In genomic region chr6:102677225-102677624, GRCh38 we compare ENCODE assay signal across 28 cellular contexts.
"Had no signal": no experiment of that assay in that cellular context is flagged by ENCODE, and none has a peak within 500 bp of the region (broad histone marks: within the 10 kb centered on the region; RNA-seq: fewer than 3 reads in every experiment).

No MANE protein-coding gene starts in this region.

- DNase-seq: stimulated activated CD4-positive, alpha-beta T cell treated with anti-CD3 and anti-CD28 coated beads, Interleukin-2, amount 100 ng/mL, for 48 hours; stimulated activated CD4-positive, alpha-beta T cell treated with anti-CD3 and anti-CD28 coated beads, Interleukin-4, amount 100 ng/mL, for 1 hour; stimulated activated CD4-positive, alpha-beta T cell treated with anti-CD3 and anti-CD28 coated beads, Interleukin-4, amount 100 ng/mL, for 24 hours; stimulated activated CD4-positive, alpha-beta T cell treated with anti-CD3 and anti-CD28 coated beads, Interleukin-4, amount 100 ng/mL, for 4 hours; stimulated activated CD8-positive, alpha-beta memory T cell treated with anti-CD3 and anti-CD28 coated beads, Interleukin-4, amount 100 ng/mL, for 48 hours; stimulated activated naive B cell treated with anti-CD40 and anti-IgM and Interleukin-4, amounts not matched to agents 10 μg/mL and 1 μg/mL and 100 μg/mL, for 72 hours; stimulated activated naive CD4-positive, alpha-beta T cell; stimulated activated naive CD4-positive, alpha-beta T cell treated with Interleukin-2 at 50 U/mL for 16 hours; stimulated activated naive CD8-positive, alpha-beta T cell treated with anti-CD3 and anti-CD28 coated beads, Interleukin-15, amount 100 ng/mL, for 72 hours; stimulated activated naive CD8-positive, alpha-beta T cell treated with anti-CD3 and anti-CD28 coated beads, Interleukin-15, Interleukin-2, amounts not matched to agents 100 U/mL and 50 U/mL, for 24 hours; stomach; substantia nigra; testis; thyroid gland; tibial artery; transverse colon; trophoblast cell; upper lobe of left lung; upper lobe of right lung; uterus had no signal

- H3K4me1 Mint-ChIP-seq: stimulated activated effector memory CD8-positive, alpha-beta T cell treated with anti-CD3 and anti-CD28 coated beads, Interleukin-12 subunit alpha, Interleukin-12 subunit beta, amount 100 ng/mL, for 72 hours; stimulated activated memory B cell treated with anti-CD40 and anti-IgM and Interleukin-4, amounts not matched to agents 10 μg/mL and 1 μg/mL and 100 μg/mL, for 72 hours; stimulated activated naive B cell treated with anti-CD40 and anti-IgM and Interleukin-4, amounts not matched to agents 10 μg/mL and 1 μg/mL and 100 μg/mL, for 72 hours; stimulated activated naive CD8-positive, alpha-beta T cell treated with anti-CD3 and anti-CD28 coated beads, Interleukin-15, amount 100 ng/mL, for 72 hours had no signal

- H3K27ac ChIP-seq: stomach, suprapubic skin, testis, thoracic aorta, thyroid gland, tibial artery, tibial nerve, transverse colon, upper lobe of left lung, upper lobe of right lung, uterus, vagina had no signal

- H3K9me3 Mint-ChIP-seq: stimulated activated naive B cell treated with anti-CD40 and anti-IgM and Interleukin-4, amounts not matched to agents 10 μg/mL and 1 μg/mL and 100 μg/mL, for 72 hours; stimulated activated naive CD8-positive, alpha-beta T cell treated with anti-CD3 and anti-CD28 coated beads, Interleukin-15, amount 100 ng/mL, for 72 hours; stimulated activated naive CD8-positive, alpha-beta T cell treated with anti-CD3 and anti-CD28 coated beads, Interleukin-15, Interleukin-2, amounts not matched to agents 100 ng/mL and 50 ng/mL, for 24 hours; type B pancreatic cell had no signal

- H3K4me3 ChIP-seq: stomach, suprapubic skin, testis, thoracic aorta, thyroid gland, tibial artery, tibial nerve, transverse colon, upper lobe of left lung, upper lobe of right lung, uterus, vagina had no signal

- H3K36me3 ChIP-seq: stomach, suprapubic skin, thoracic aorta, thyroid gland, tibial artery, tibial nerve, transverse colon, upper lobe of left lung, upper lobe of right lung, uterus, vagina had no signal

- H3K27me3 ChIP-seq: stomach, suprapubic skin, testis, thyroid gland, tibial artery, tibial nerve, transverse colon, upper lobe of left lung, upper lobe of right lung, uterus, vagina had no signal

- H3K4me3 Mint-ChIP-seq: stimulated activated effector memory CD8-positive, alpha-beta T cell treated with anti-CD3 and anti-CD28 coated beads, Interleukin-12 subunit alpha, Interleukin-12 subunit beta, amount 100 ng/mL, for 72 hours; stimulated activated memory B cell treated with anti-CD40 and anti-IgM and Interleukin-4, amounts not matched to agents 10 μg/mL and 1 μg/mL and 100 μg/mL, for 72 hours; stimulated activated naive B cell treated with anti-CD40 and anti-IgM and Interleukin-4, amounts not matched to agents 10 μg/mL and 1 μg/mL and 100 μg/mL, for 72 hours; stimulated activated naive CD8-positive, alpha-beta T cell treated with anti-CD3 and anti-CD28 coated beads, Interleukin-15, amount 100 ng/mL, for 72 hours; stimulated activated naive CD8-positive, alpha-beta T cell treated with anti-CD3 and anti-CD28 coated beads, Interleukin-15, Interleukin-2, amounts not matched to agents 100 ng/mL and 50 ng/mL, for 24 hours; type B pancreatic cell had no signal

- H3K36me3 Mint-ChIP-seq: stimulated activated effector memory CD8-positive, alpha-beta T cell treated with anti-CD3 and anti-CD28 coated beads, Interleukin-12 subunit alpha, Interleukin-12 subunit beta, amount 100 ng/mL, for 72 hours; stimulated activated memory B cell treated with anti-CD40 and anti-IgM and Interleukin-4, amounts not matched to agents 10 μg/mL and 1 μg/mL and 100 μg/mL, for 72 hours; stimulated activated naive B cell treated with anti-CD40 and anti-IgM and Interleukin-4, amounts not matched to agents 10 μg/mL and 1 μg/mL and 100 μg/mL, for 72 hours; type B pancreatic cell had no signal

- H3K9me3 ChIP-seq: stomach, suprapubic skin, testis, thoracic aorta, thyroid gland, tibial artery, tibial nerve, transverse colon, upper lobe of left lung, upper lobe of right lung, uterus, vagina had no signal

- ATAC-seq: stimulated activated effector memory CD8-positive, alpha-beta T cell treated with anti-CD3 and anti-CD28 coated beads, Interleukin-12 subunit alpha, Interleukin-12 subunit beta, amount 100 ng/mL, for 72 hours; stimulated activated memory B cell treated with anti-CD40 and anti-IgM and Interleukin-4, amounts not matched to agents 10 μg/mL and 1 μg/mL and 100 μg/mL, for 72 hours; stimulated activated naive B cell treated with anti-CD40 and anti-IgM and Interleukin-4, amounts not matched to agents 10 μg/mL and 1 μg/mL and 100 μg/mL, for 72 hours; stimulated activated naive CD8-positive, alpha-beta T cell treated with anti-CD3 and anti-CD28 coated beads, Interleukin-15, amount 100 ng/mL, for 72 hours; stimulated activated naive CD8-positive, alpha-beta T cell treated with anti-CD3 and anti-CD28 coated beads, Interleukin-15, Interleukin-2, amounts not matched to agents 100 U/mL and 50 U/mL, for 24 hours; upper lobe of right lung had no signal

- H3K4me1 ChIP-seq: stomach, suprapubic skin, testis, thyroid gland, tibial artery, tibial nerve, transverse colon, upper lobe of left lung, upper lobe of right lung, uterus, vagina had no signal

- H3K27me3 Mint-ChIP-seq: stimulated activated memory B cell treated with anti-CD40 and anti-IgM and Interleukin-4, amounts not matched to agents 10 μg/mL and 1 μg/mL and 100 μg/mL, for 72 hours; stimulated activated naive B cell treated with anti-CD40 and anti-IgM and Interleukin-4, amounts not matched to agents 10 μg/mL and 1 μg/mL and 100 μg/mL, for 72 hours; stimulated activated naive CD8-positive, alpha-beta T cell treated with anti-CD3 and anti-CD28 coated beads, Interleukin-15, amount 100 ng/mL, for 72 hours; stimulated activated naive CD8-positive, alpha-beta T cell treated with anti-CD3 and anti-CD28 coated beads, Interleukin-15, Interleukin-2, amounts not matched to agents 100 ng/mL and 50 ng/mL, for 24 hours had no signal

- H3K27ac Mint-ChIP-seq: stimulated activated effector memory CD8-positive, alpha-beta T cell treated with anti-CD3 and anti-CD28 coated beads, Interleukin-12 subunit alpha, Interleukin-12 subunit beta, amount 100 ng/mL, for 72 hours; stimulated activated memory B cell treated with anti-CD40 and anti-IgM and Interleukin-4, amounts not matched to agents 10 μg/mL and 1 μg/mL and 100 μg/mL, for 72 hours; stimulated activated naive B cell treated with anti-CD40 and anti-IgM and Interleukin-4, amounts not matched to agents 10 μg/mL and 1 μg/mL and 100 μg/mL, for 72 hours; stimulated activated naive CD8-positive, alpha-beta T cell treated with anti-CD3 and anti-CD28 coated beads, Interleukin-15, amount 100 ng/mL, for 72 hours; stimulated activated naive CD8-positive, alpha-beta T cell treated with anti-CD3 and anti-CD28 coated beads, Interleukin-15, Interleukin-2, amounts not matched to agents 100 ng/mL and 50 ng/mL, for 24 hours; type B pancreatic cell had no signal
